9 cellular contexts compared by ENCODE assay signal in the genomic region with DNA sequence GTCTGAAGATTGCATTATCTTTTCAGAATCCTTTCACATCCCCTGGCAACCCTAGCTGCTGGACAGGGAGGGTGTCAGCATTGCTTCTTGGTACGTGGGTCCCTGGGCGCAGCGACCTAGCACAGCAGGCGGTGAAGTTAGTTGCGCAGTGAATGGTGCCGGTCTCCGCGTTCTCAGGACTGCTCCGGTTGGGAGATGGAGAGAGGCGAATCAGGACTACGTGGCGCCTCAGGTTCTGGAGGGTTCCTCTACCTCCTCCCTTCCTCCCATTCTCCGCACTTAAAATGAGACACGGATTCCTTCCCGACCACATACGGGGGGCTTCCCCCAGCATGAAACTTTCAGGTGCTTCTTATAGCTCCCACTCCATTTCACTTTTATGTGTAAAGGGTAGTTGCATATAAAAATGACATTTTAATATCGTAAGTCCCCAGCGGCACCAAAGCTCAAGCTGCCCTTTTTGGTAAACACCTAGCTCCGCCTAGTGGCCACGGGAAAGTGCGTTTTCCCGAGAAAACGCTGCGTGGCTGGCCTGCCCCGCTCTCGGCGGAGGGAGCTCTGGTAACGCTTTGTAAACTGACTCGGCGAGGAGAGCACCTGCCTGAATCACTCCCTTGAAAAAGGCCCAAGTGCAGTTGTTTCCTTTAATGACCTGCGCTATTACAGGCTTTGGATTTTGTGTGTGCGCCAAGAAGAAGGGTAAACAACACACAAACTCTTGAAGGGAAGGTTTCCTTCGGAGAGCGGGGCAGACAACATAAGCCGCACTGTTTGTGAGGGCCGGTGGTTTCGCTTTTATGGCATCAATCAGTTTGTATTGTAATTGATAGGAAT. TPM values are rescaled to one million over a fixed set of nuclear protein-coding genes. Genes with fewer than 3 reads are reported as not detected.
DNase-seq lines count a peak whose midpoint lies in the region; ATAC-seq and TF ChIP-seq lines count a peak whose summit lies in the region.
"Had no signal": no experiment of that assay in that cellular context is flagged by ENCODE, and none has a peak within 500 bp of the region (broad histone marks: within the 10 kb centered on the region; RNA-seq: fewer than 3 reads in every experiment).

No MANE protein-coding gene starts in this region.

- peak overlapping the region; percentile 76 for H3K4me3 ChIP-seq in Loucy (ENCODE audit: low read length, poor library complexity, severe bottlenecking)

- no peaks in the 10 kb centered on the region for H3K9me2 ChIP-seq in Loucy (replicated peaks; ENCODE audit: low read depth, low read length)

- H3K9me3 ChIP-seq in Loucy (ENCODE audit: insufficient read depth, low read depth, low read length): no peaks in the 10 kb centered on the region

- peaks cover 14% of the 10 kb centered on the region for H3K4me1 ChIP-seq in Loucy (ENCODE audit: insufficient read depth, low read length, poor library complexity, severe bottlenecking)

- H2AFZ ChIP-seq in Loucy (ENCODE audit: low read length): peak overlapping the region; percentile 95

- TF ChIP-seq CTCF in GM20000 (IDR thresholded peaks at IDR 0.05; ENCODE audit: extremely low read depth, missing control alignments): peak; percentile 95
- peak; percentile 87 for TF ChIP-seq CTCF in Loucy (conservative IDR thresholded peaks at IDR 0.05; ENCODE audit: low read length)
- peak in 2 of 3 donors; percentile 44 to 82 for TF ChIP-seq CTCF in omental fat pad (IDR thresholded peaks at IDR 0.05)

- peak; percentile 91 for ATAC-seq in omental fat pad (ENCODE audit: low FRiP score)

- H3F3A ChIP-seq in Loucy (ENCODE audit: low read depth): no peaks in the 10 kb centered on the region

- no peaks in the 10 kb centered on the region for H3K79me2 ChIP-seq in Loucy (ENCODE audit: insufficient read depth, low read length)

- peak overlapping the region; percentile 77 for H3K4me2 ChIP-seq in Loucy (ENCODE audit: low read depth, low read length, poor library complexity, severe bottlenecking)

- no peaks in the 10 kb centered on the region for H4K20me1 ChIP-seq in Loucy (ENCODE audit: insufficient read depth, low read length, poor library complexity, severe bottlenecking)

- H3K27ac ChIP-seq in substantia nigra (ENCODE audit: low read depth, low read length, poor library complexity, severe bottlenecking): no peak overlapping the region

- H3K36me3 ChIP-seq in Loucy (ENCODE audit: insufficient read depth, low read length): no peaks in the 10 kb centered on the region

- peak; percentile 71 for DNase-seq in CD1c-positive myeloid dendritic cell (ENCODE audit: extremely low spot score)
- peak; percentile 73 for DNase-seq in GM20000 (ENCODE audit: low spot score)
- DNase-seq in SKM-1 (lab: John Stamatoyannopoulos, UW; ENCODE audit: unreplicated experiment): peak; percentile 34
- DNase-seq in activated naive CD4-positive, alpha-beta T cell treated with anti-CD3 and anti-CD28 coated beads, Interleukin-2, amount 50 U/mL, for 16 hours: peak; percentile 79
- peak; percentile 80 for DNase-seq in glomerular visceral epithelial cell (ENCODE audit: extremely low spot score)
- peak; percentile 76 for DNase-seq in omental fat pad (ENCODE audit: low spot score)
- DNase-seq in substantia nigra (lab: John Stamatoyannopoulos, UW): peak in 47 of 49 donors; percentile 12 to 85 (median 73)

- peak overlapping the region; percentile 54 for H3K9ac ChIP-seq in Loucy (ENCODE audit: low read depth, low read length, poor library complexity, severe bottlenecking)

- no peaks in the 10 kb centered on the region for H3K27me3 ChIP-seq in Loucy (ENCODE audit: insufficient read depth, low read length, poor library complexity, severe bottlenecking)

RNA-seq across cellular contexts. Expression of gene INHBB, which starts 32.9 kb away (rescaled TPM):
- total RNA-seq in omental fat pad: 10 to 100 TPM in 3 of 4 donors, 1 to 10 TPM in 1; 6.7 to 59.8 (median 28.6) TPM
- total RNA-seq: T-helper 2 cell treated with Interferon-gamma antibody and Interleukin-4, amounts not matched to agents 100 ng/mL and 5 ng/mL, for 36 hours had no signal
